ENCODE assay signal across 13 cellular contexts in the genomic region with DNA sequence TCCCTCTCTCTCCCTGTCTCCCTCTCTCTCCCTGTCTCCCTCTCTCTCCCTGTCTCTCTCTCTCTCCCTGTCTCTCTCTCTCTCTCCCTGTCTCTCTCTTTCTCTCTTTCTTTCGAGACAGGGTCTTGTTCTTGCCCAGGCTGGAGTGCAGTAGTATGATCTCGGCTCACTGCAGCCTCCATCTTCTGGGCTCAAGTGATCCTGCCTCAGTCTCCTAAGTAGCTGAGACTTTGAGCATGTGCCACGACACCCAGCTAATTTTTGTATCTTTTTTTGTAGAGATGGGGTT. TPM values are rescaled to one million over a fixed set of nuclear protein-coding genes. Genes with fewer than 3 reads are reported as not detected.
A peak's percentile ranks its signal among the peaks of the same experiment; 100 is the strongest.
DNase-seq lines count a peak whose midpoint lies in the region; TF ChIP-seq lines count a peak whose summit lies in the region.
"Had no signal": no experiment of that assay in that cellular context is flagged by ENCODE, and none has a peak within 500 bp of the region (broad histone marks: within the 10 kb centered on the region; RNA-seq: fewer than 3 reads in every experiment).

No MANE protein-coding gene starts in this region.

- H3K27ac ChIP-seq in rectal smooth muscle tissue (ENCODE audit: low read depth, low read length): peak overlapping the region; percentile 87
- H3K27ac ChIP-seq: upper lobe of right lung had no signal

- no peaks in the 10 kb centered on the region for H3K36me3 ChIP-seq in rectal smooth muscle tissue (ENCODE audit: control insufficient read depth, insufficient read depth, low read length)
- H3K36me3 ChIP-seq: upper lobe of right lung had no signal

- no peak for TF ChIP-seq CTCF in AG10803 (conservative IDR thresholded peaks at IDR 0.05; ENCODE audit: low read length)
- TF ChIP-seq CTCF in epithelial cell of proximal tubule (conservative IDR thresholded peaks at IDR 0.05; ENCODE audit: low read depth, low read length): no peak

- H3K27me3 ChIP-seq in rectal smooth muscle tissue (ENCODE audit: control insufficient read depth, insufficient read depth, low read length): no peaks in the 10 kb centered on the region
- H3K27me3 ChIP-seq: upper lobe of right lung had no signal

- peaks cover 51% of the 10 kb centered on the region for H3K4me1 ChIP-seq in rectal smooth muscle tissue (ENCODE audit: control insufficient read depth, insufficient read depth, low read length)

- H3K4me3 ChIP-seq in AG10803 (ENCODE audit: low read length): peak overlapping the region; percentile 46
- peak overlapping the region; percentile 30 for H3K4me3 ChIP-seq in epithelial cell of proximal tubule (ENCODE audit: low read depth, low read length)
- peak overlapping the region; percentile 38 for H3K4me3 ChIP-seq in rectal smooth muscle tissue (ENCODE audit: low read length)
- H3K4me3 ChIP-seq: upper lobe of right lung had no signal

- peak overlapping the region; percentile 3 for H3K9ac ChIP-seq in rectal smooth muscle tissue (ENCODE audit: low read length)

- no peak for DNase-seq in AG10803 (ENCODE audit: low read depth)
- peak; percentile 12 for DNase-seq in RPMI8226
- DNase-seq in epithelial cell of proximal tubule (ENCODE audit: low read depth): no peak
- DNase-seq in SHP77 treated with DMSO at 0.1 percent for 48 hours (lab: John Stamatoyannopoulos, UW): no peak
- DNase-seq in NCI-H446 treated with DMSO at 0.1 percent for 48 hours (lab: John Stamatoyannopoulos, UW): no peak
- DNase-seq in NCI-H2227 (lab: John Stamatoyannopoulos, UW; ENCODE audit: unreplicated experiment): no peak
- DNase-seq in activated naive CD4-positive, alpha-beta T cell treated with anti-CD3 and anti-CD28 coated beads, Interleukin-2, amount 50 U/mL, for 16 hours: no peak
- DNase-seq: AML-193; effector CD4-positive, alpha-beta T cell; KG1; NCI-H1436 treated with DMSO at 0.1 percent for 48 hours; upper lobe of right lung had no signal

RNA-seq across cellular contexts. Expression of a gene that starts 14.3 kb away (rescaled TPM):
- total RNA-seq in epithelial cell of proximal tubule: 109 and 170 TPM in 2 replicates
